In genomic region chr7:13016036-13016581, GRCh38 we compare ENCODE assay signal across 24 cellular contexts.
DNase-seq lines count a peak whose midpoint lies in the region; ATAC-seq, FAIRE-seq and TF ChIP-seq lines count a peak whose summit lies in the region.
"Had no signal": no experiment of that assay in that cellular context is flagged by ENCODE, and none has a peak within 500 bp of the region (broad histone marks: within the 10 kb centered on the region; RNA-seq: fewer than 3 reads in every experiment).

No MANE protein-coding gene starts in this region.

- H3K27ac Mint-ChIP-seq in naive thymus-derived CD4-positive, alpha-beta T cell: no peak overlapping the region
- H3K27ac Mint-ChIP-seq: activated CD4-positive, alpha-beta memory T cell treated with anti-CD3 and anti-CD28 coated beads, Interleukin-2, amount 10 ng/mL, durations not matched to agents 7 days and 5 days; activated naive CD4-positive, alpha-beta T cell treated with anti-CD3 and anti-CD28 coated beads, Interleukin-2, amount 10 ng/mL, durations not matched to agents 7 days and 5 days; activated T-helper 17 cell treated with anti-CD3 and anti-CD28 coated beads, Interleukin-2, amount 50 U/mL, for 72 hours; memory B cell had no signal

- intact Hi-C loops in HCT116 (cut with micrococcal nuclease) (loop anchor here (1.0 to 5.0 kb wide), 2 partner anchors 214 to 329 kb away; partner anchors contain the start of gene ARL4A), K562 (cut with micrococcal nuclease) (no loop called here)
- intact Hi-C loops in naive thymus-derived CD4-positive, alpha-beta T cell (cut with micrococcal nuclease): no loop called here

- H3K27ac ChIP-seq in HCT116 (ENCODE audit: low read depth, low read length) (peak overlapping the region; percentile 93), K562 (ENCODE audit: extremely low read depth, low read depth, low read length) (no peak overlapping the region), iPS-20b (ENCODE audit: low read length) (no peak overlapping the region), temporal lobe (ENCODE audit: low read depth, low read length) (peak overlapping the region; percentile 79)
- no peak overlapping the region for H3K27ac ChIP-seq in naive thymus-derived CD4-positive, alpha-beta T cell (ENCODE audit: low read depth, low read length)
- H3K27ac ChIP-seq: adrenal gland, HL-60, upper lobe of left lung had no signal

- H2AFZ ChIP-seq in HCT116 (ENCODE audit: low read depth, low read length, poor library complexity, severe bottlenecking) (peak overlapping the region; percentile 99), K562 (ENCODE audit: low read depth, low read length) (peak overlapping the region; percentile 74)

- no peak for TF ChIP-seq CTCF in HCT116 (IDR thresholded peaks at IDR 0.05 in 2 of 3, conservative IDR thresholded peaks at IDR 0.05 in 1 of 3; ENCODE audit: borderline replicate concordance in 1 of 3, insufficient read depth in 1 of 3, low read depth in 2 of 3, low read length in 2 of 3)
- TF ChIP-seq CTCF in K562 (IDR thresholded peaks at IDR 0.05 in 2 of 3, conservative IDR thresholded peaks at IDR 0.05 in 1 of 3; ENCODE audit: insufficient read depth in 2 of 3, low read depth in 1 of 3, low read length in 3 of 3): no peak

- H3K4me2 ChIP-seq in HCT116 (ENCODE audit: low read length) (peak overlapping the region; percentile 90), K562 (ENCODE audit: insufficient read depth, low read length) (no peak overlapping the region)

- DNase-seq in HCT116 (ENCODE audit: low read depth, low spot score): peak; percentile 65
- no peak for DNase-seq in K562 (ENCODE audit: extremely low read depth in 1 of 4, low spot score in 3 of 4)
- DNase-seq in stimulated activated naive CD4-positive, alpha-beta T cell (lab: John Stamatoyannopoulos, UW): no peak
- no peak for DNase-seq in GOT3 (lab: John Stamatoyannopoulos, UW)
- no peak for DNase-seq in naive thymus-derived CD4-positive, alpha-beta T cell
- DNase-seq: activated CD4-positive, alpha-beta memory T cell treated with anti-CD3 and anti-CD28 coated beads, Interleukin-2, amount 10 ng/mL, durations not matched to agents 7 days and 5 days; activated CD8-positive, alpha-beta memory T cell treated with anti-CD3 and anti-CD28 coated beads, Interleukin-2, amount 50 U/mL, for 48 hours; activated naive CD4-positive, alpha-beta T cell treated with anti-CD3 and anti-CD28 coated beads, Interleukin-2, amount 10 ng/mL, durations not matched to agents 7 days and 5 days; adrenal gland; C1 segment of cervical spinal cord; cerebellar nuclear complex; DMS79; GDM1; NCI-H1436 treated with DMSO at 0.1 percent for 48 hours; NCI-H748 treated with DMSO at 0.1 percent for 48 hours; stimulated activated CD4-positive, alpha-beta T cell treated with anti-CD3 and anti-CD28 coated beads, Interleukin-4, amount 100 ng/mL, for 24 hours had no signal

- H3K4me3 Mint-ChIP-seq in naive thymus-derived CD4-positive, alpha-beta T cell: no peak overlapping the region
- H3K4me3 Mint-ChIP-seq: activated CD4-positive, alpha-beta memory T cell treated with anti-CD3 and anti-CD28 coated beads, Interleukin-2, amount 10 ng/mL, durations not matched to agents 7 days and 5 days; activated naive CD4-positive, alpha-beta T cell treated with anti-CD3 and anti-CD28 coated beads, Interleukin-2, amount 10 ng/mL, durations not matched to agents 7 days and 5 days; activated T-helper 17 cell treated with anti-CD3 and anti-CD28 coated beads, Interleukin-2, amount 50 U/mL, for 72 hours; memory B cell had no signal

- TF ChIP-seq POLR2A in HCT116 (IDR thresholded peaks at IDR 0.05; ENCODE audit: borderline replicate concordance, extremely low read depth, insufficient read depth, insufficient read length) (no peak), K562 (conservative IDR thresholded peaks at IDR 0.05) (no peak)

- peaks cover 0 to 3% (median 0%) of the 10 kb centered on the region in 5 donors for H3K36me3 Mint-ChIP-seq in naive thymus-derived CD4-positive, alpha-beta T cell
- H3K36me3 Mint-ChIP-seq: activated naive CD4-positive, alpha-beta T cell treated with anti-CD3 and anti-CD28 coated beads, Interleukin-2, amount 10 ng/mL, durations not matched to agents 7 days and 5 days had no signal

- H3K27me3 Mint-ChIP-seq in naive thymus-derived CD4-positive, alpha-beta T cell: peaks cover 0 to 11% (median 4%) of the 10 kb centered on the region in 5 donors
- H3K27me3 Mint-ChIP-seq: activated CD4-positive, alpha-beta memory T cell treated with anti-CD3 and anti-CD28 coated beads, Interleukin-2, amount 10 ng/mL, durations not matched to agents 7 days and 5 days; activated naive CD4-positive, alpha-beta T cell treated with anti-CD3 and anti-CD28 coated beads, Interleukin-2, amount 10 ng/mL, durations not matched to agents 7 days and 5 days; brain had no signal

- H3K4me3 ChIP-seq in HCT116 (replicated peaks in 1 of 2; ENCODE audit: low read depth in 1 of 2, low read length in 2 of 2) (peak overlapping the region; percentile 53 to 62), K562 (no peak overlapping the region), iPS-20b (ENCODE audit: low read length) (no peak overlapping the region)
- H3K4me3 ChIP-seq in naive thymus-derived CD4-positive, alpha-beta T cell (ENCODE audit: low read length): no peak overlapping the region
- H3K4me3 ChIP-seq: adrenal gland, upper lobe of left lung had no signal

- BruUV-seq in HCT116 (replicated peaks; lab: Mats Ljungman, UMichigan) (TSS peak; percentile 81), K562 (replicated peaks; lab: Mats Ljungman, UMichigan) (no TSS peak)

- H3K9me1 ChIP-seq in K562 (ENCODE audit: control insufficient read depth, insufficient read depth, low read length): no peaks in the 10 kb centered on the region

- H3K4me1 ChIP-seq in HCT116 (ENCODE audit: control insufficient read depth in 1 of 2, insufficient read depth in 2 of 2, low read length in 2 of 2) (peaks cover 24 to 56% of the 10 kb centered on the region in 2 experiments), K562 (replicated peaks in 1 of 2; ENCODE audit: control insufficient read depth in 2 of 2, insufficient read depth in 2 of 2, low read length in 2 of 2) (no peaks in the 10 kb centered on the region), iPS-20b (ENCODE audit: insufficient read depth, low read length) (peaks cover 17% of the 10 kb centered on the region)
- H3K4me1 ChIP-seq in naive thymus-derived CD4-positive, alpha-beta T cell (ENCODE audit: control insufficient read depth in 2 of 2, insufficient read depth in 2 of 2, low read length in 2 of 2): no peaks in the 10 kb centered on the region
- H3K4me1 ChIP-seq: adrenal gland, upper lobe of left lung had no signal

- peak; percentile 20; the same call in 1 of the 2 replicates for TF ChIP-seq RAD21 in HCT116 (IDR thresholded peaks at IDR 0.05; ENCODE audit: low read depth)
- TF ChIP-seq RAD21 in K562 (CRISPR knock-in tag; conservative IDR thresholded peaks at IDR 0.05 in 1 of 2, IDR thresholded peaks at IDR 0.05 in 1 of 2): no peak

- POLR2A ChIA-PET in HCT116 (lab: Charles Lee) (interaction anchor here (0.8 to 1.6 kb wide), 3 partner anchors 320 to 329 kb away, joined by 3 to 7 read pairs (median 5); partner anchors contain the start of gene ARL4A), K562 (lab: Yijun Ruan, JAX) (interaction anchor here (1.6 kb wide), 1 partner anchor 12 kb away, joined by 4 read pairs; no protein-coding TSS in a partner anchor)
- POLR2A ChIA-PET in naive thymus-derived CD4-positive, alpha-beta T cell (lab: Charles Lee): no interaction called here

- no peaks in the 10 kb centered on the region for H3K36me3 ChIP-seq in HCT116 (ENCODE audit: control insufficient read depth in 1 of 2, insufficient read depth in 2 of 2, low read length in 2 of 2)
- H3K36me3 ChIP-seq in K562 (ENCODE audit: control insufficient read depth, insufficient read depth, low read length): no peaks in the 10 kb centered on the region
- H3K36me3 ChIP-seq in iPS-20b (ENCODE audit: insufficient read depth, low read depth, low read length): no peaks in the 10 kb centered on the region
- H3K36me3 ChIP-seq in naive thymus-derived CD4-positive, alpha-beta T cell (ENCODE audit: control insufficient read depth in 2 of 3, insufficient read depth in 3 of 3, low read length in 3 of 3): no peaks in the 10 kb centered on the region
- H3K36me3 ChIP-seq: adrenal gland, upper lobe of left lung had no signal

- in situ Hi-C loops in K562 (cut with MboI): no loop called here

- CTCF ChIA-PET in HCT116 (lab: Charles Lee): no interaction called here
- CTCF ChIA-PET in K562 (lab: Yijun Ruan, JAX; ENCODE audit: low intra/inter-chr PET ratio): no interaction called here
- CTCF ChIA-PET in naive thymus-derived CD4-positive, alpha-beta T cell (lab: Charles Lee): no interaction called here

- no peaks in the 10 kb centered on the region for H3K9me3 ChIP-seq in HCT116 (ENCODE audit: control insufficient read depth in 1 of 2, insufficient read depth in 1 of 2, low read depth in 1 of 2, low read length in 2 of 2)
- no peaks in the 10 kb centered on the region for H3K9me3 ChIP-seq in K562 (replicated peaks; ENCODE audit: control insufficient read depth, insufficient read depth, low read depth, low read length)
- H3K9me3 ChIP-seq in iPS-20b (ENCODE audit: insufficient read depth, low read depth, low read length): no peaks in the 10 kb centered on the region
- no peaks in the 10 kb centered on the region for H3K9me3 ChIP-seq in naive thymus-derived CD4-positive, alpha-beta T cell (ENCODE audit: control insufficient read depth in 2 of 3, low read length in 3 of 3)
- H3K9me3 ChIP-seq: adrenal gland, upper lobe of left lung had no signal

- H3K27me3 ChIP-seq in HCT116 (ENCODE audit: insufficient read depth, low read length) (no peaks in the 10 kb centered on the region), K562 (ENCODE audit: control insufficient read depth in 2 of 2, insufficient read depth in 2 of 2, low read length in 2 of 2) (no peaks in the 10 kb centered on the region), iPS-20b (ENCODE audit: insufficient read depth, low read length) (no peaks in the 10 kb centered on the region)
- no peaks in the 10 kb centered on the region for H3K27me3 ChIP-seq in naive thymus-derived CD4-positive, alpha-beta T cell (ENCODE audit: control insufficient read depth in 2 of 2, insufficient read depth in 2 of 2, low read length in 2 of 2)
- H3K27me3 ChIP-seq: adrenal gland, upper lobe of left lung had no signal

- H3K79me2 ChIP-seq in HCT116 (ENCODE audit: insufficient read depth, low read length): no peaks in the 10 kb centered on the region
- no peaks in the 10 kb centered on the region for H3K79me2 ChIP-seq in K562 (ENCODE audit: control insufficient read depth, insufficient read depth, low read length)

- no peak for TF ChIP-seq EP300 in K562 (IDR thresholded peaks at IDR 0.05; ENCODE audit: low read length)

- WGBS in K562 (ENCODE audit: insufficient coverage, low coverage, missing lambda C conversion rate): 70% methylated on average over 11 of the region's 11 CpGs

- FAIRE-seq in K562 (lab: Jason Lieb, UNC): peak; percentile 19

- H4K20me1 ChIP-seq in HCT116 (ENCODE audit: insufficient read depth) (no peaks in the 10 kb centered on the region), K562 (replicated peaks; ENCODE audit: control insufficient read depth, insufficient read depth, low read length) (no peaks in the 10 kb centered on the region)

- H3K9ac ChIP-seq in HCT116 (ENCODE audit: low read length): peak overlapping the region; percentile 74
- peak overlapping the region in 1 of 2 experiments; percentile 19; a peak in 1 of 4 replicates for H3K9ac ChIP-seq in K562 (ENCODE audit: insufficient read depth in 1 of 2, low read depth in 2 of 2, low read length in 2 of 2)
- H3K9ac ChIP-seq in iPS-20b (ENCODE audit: low read depth, low read length): 0 out of 2 replicates have a peak overlapping the region, but pooled peaks have one; percentile 17

- H3K9me2 ChIP-seq in HCT116 (ENCODE audit: insufficient read depth): no peaks in the 10 kb centered on the region

- ATAC-seq in HCT116 (peak; percentile 74), K562 (peak; percentile 74)
- ATAC-seq in naive thymus-derived CD4-positive, alpha-beta T cell: no peak
- ATAC-seq: activated T-helper 17 cell treated with anti-CD3 and anti-CD28 coated beads, Interleukin-2, amount 50 U/mL, for 72 hours; Panc1 had no signal

- RAD21 ChIA-PET in HCT116 (lab: Charles Lee; ENCODE audit: low non-redundant PET in 1 of 2, low total read pairs in 2 of 2, uncharacterized antibody in 2 of 2, unreplicated experiment in 2 of 2): no interaction called here

- H3K4me1 Mint-ChIP-seq in naive thymus-derived CD4-positive, alpha-beta T cell: peaks cover 0 to 1% (median 0%) of the 10 kb centered on the region in 7 donors
- H3K4me1 Mint-ChIP-seq: activated CD4-positive, alpha-beta memory T cell treated with anti-CD3 and anti-CD28 coated beads, Interleukin-2, amount 10 ng/mL, durations not matched to agents 7 days and 5 days; activated naive CD4-positive, alpha-beta T cell treated with anti-CD3 and anti-CD28 coated beads, Interleukin-2, amount 10 ng/mL, durations not matched to agents 7 days and 5 days; activated T-helper 17 cell treated with anti-CD3 and anti-CD28 coated beads, Interleukin-2, amount 50 U/mL, for 72 hours; memory B cell had no signal

- H3K9me3 Mint-ChIP-seq in naive thymus-derived CD4-positive, alpha-beta T cell: peaks cover 0 to 4% (median 0%) of the 10 kb centered on the region in 11 donors
- H3K9me3 Mint-ChIP-seq: activated naive CD4-positive, alpha-beta T cell treated with anti-CD3 and anti-CD28 coated beads, Interleukin-2, amount 10 ng/mL, durations not matched to agents 7 days and 5 days; activated T-helper 17 cell treated with anti-CD3 and anti-CD28 coated beads, Interleukin-2, amount 50 U/mL, for 72 hours had no signal

Comparison
In these comparisons a context has a peak if more than half of its experiments do, and no peak if none do; other contexts are left out.
1. H3K27ac ChIP-seq: peak in HCT116 (single experiment) and temporal lobe (single experiment); none in K562 (single experiment), iPS-20b (single experiment) and naive thymus-derived CD4-positive, alpha-beta T cell (single experiment).
2. H3K4me3 ChIP-seq: peak in HCT116 (2 of 2); none in K562 (single experiment), iPS-20b (single experiment) and naive thymus-derived CD4-positive, alpha-beta T cell (single experiment).
3. Of the 22 proteins assayed by ChIP-seq in both K562 and HCT116: peak only in K562: none; only in HCT116: CBX3, MAX, POLR2AphosphoS5, RAD21, SIN3A, SP1 and 3 more; in both: none; in neither: 13.